Comparison of ENCODE assay signal across 23 cellular contexts in genomic region chr6:32608374-32608773, GRCh38. TPM values are rescaled to one million over a fixed set of nuclear protein-coding genes. Genes with fewer than 3 reads are reported as not detected.
DNase-seq lines count a peak whose midpoint lies in the region; ATAC-seq and TF ChIP-seq lines count a peak whose summit lies in the region.
"Had no signal": no experiment of that assay in that cellular context is flagged by ENCODE, and none has a peak within 500 bp of the region (broad histone marks: within the 10 kb centered on the region; RNA-seq: fewer than 3 reads in every experiment).

No MANE protein-coding gene starts in this region.

- DNase-seq in CD4-positive, alpha-beta T cell = no peak
- DNase-seq in neural progenitor cell (ENCODE audit: low spot score) = peak; percentile 26
- no peak for DNase-seq in cortex of kidney (lab: John Stamatoyannopoulos, UW)
- DNase-seq in NCI-H146 treated with DMSO at 0.1 percent for 48 hours (lab: John Stamatoyannopoulos, UW; ENCODE audit: unreplicated experiment) = no peak
- DNase-seq: activated CD4-positive, CD25-positive, alpha-beta regulatory T cell; COR-L47; dorsolateral prefrontal cortex; foreskin keratinocyte; mesenchymal stem cell; NCI-H1930; Peyer's patch; psoas muscle; small intestine; stimulated activated CD4-positive, alpha-beta T cell treated with anti-CD3 and anti-CD28 coated beads, Interleukin-4, amount 100 ng/mL, for 4 hours had no signal

- H3K4me1 ChIP-seq in neural progenitor cell = peaks cover 4% of the 10 kb centered on the region
- H3K4me1 ChIP-seq: Peyer's patch, psoas muscle had no signal

- peak; percentile 13 for TF ChIP-seq CTCF in CD4-positive, alpha-beta T cell (IDR thresholded peaks at IDR 0.05)
- TF ChIP-seq CTCF in GM12874 (IDR thresholded peaks at IDR 0.05; ENCODE audit: insufficient read depth, low read depth, low read length) = peak; percentile 30; the same call in 1 of the 2 replicates
- peak; percentile 53 for TF ChIP-seq CTCF in neural progenitor cell (IDR thresholded peaks at IDR 0.05)

- H3K4me2 ChIP-seq in neural progenitor cell = no peak overlapping the region

- no peaks in the 10 kb centered on the region for H3K79me2 ChIP-seq in neural progenitor cell (ENCODE audit: low read depth)

- H2AFZ ChIP-seq in neural progenitor cell (replicated peaks) = no peak overlapping the region

- H3K27ac ChIP-seq in CD4-positive, alpha-beta T cell (ENCODE audit: low read depth, low read length) = no peak overlapping the region
- H3K27ac ChIP-seq in neural progenitor cell = no peak overlapping the region
- H3K27ac ChIP-seq: epithelial cell of prostate, foreskin keratinocyte, psoas muscle had no signal

- H3K9ac ChIP-seq in neural progenitor cell = no peak overlapping the region

- no peaks in the 10 kb centered on the region for H3K9me3 ChIP-seq in CD4-positive, alpha-beta T cell (ENCODE audit: control insufficient read depth, low read length)
- H3K9me3 ChIP-seq in neural progenitor cell (ENCODE audit: low read depth) = no peaks in the 10 kb centered on the region
- H3K9me3 ChIP-seq: Peyer's patch, psoas muscle had no signal

- ATAC-seq in CD4-positive, alpha-beta T cell (ENCODE audit: poor library complexity) = no peak
- ATAC-seq in activated T-helper 17 cell treated with anti-CD3 and anti-CD28 coated beads, Interleukin-2, amount 50 U/mL, for 72 hours (replicated peaks) = no peak
- ATAC-seq: foreskin keratinocyte, K562, psoas muscle had no signal

- no peaks in the 10 kb centered on the region for H3K9me3 Mint-ChIP-seq in CD4-positive, alpha-beta T cell
- no peaks in the 10 kb centered on the region for H3K9me3 Mint-ChIP-seq in activated naive CD8-positive, alpha-beta T cell (ENCODE audit: low read depth)
- H3K9me3 Mint-ChIP-seq in neural progenitor cell = no peaks in the 10 kb centered on the region
- H3K9me3 Mint-ChIP-seq in activated T-helper 17 cell treated with anti-CD3 and anti-CD28 coated beads, Interleukin-2, amount 50 U/mL, for 72 hours = no peaks in the 10 kb centered on the region
- H3K9me3 Mint-ChIP-seq: nephron had no signal

- H3F3A ChIP-seq in neural progenitor cell (ENCODE audit: low read depth) = no peaks in the 10 kb centered on the region

- H3K27me3 Mint-ChIP-seq in CD4-positive, alpha-beta T cell = no peaks in the 10 kb centered on the region
- H3K27me3 Mint-ChIP-seq in activated naive CD8-positive, alpha-beta T cell = peaks cover 7% of the 10 kb centered on the region
- no peaks in the 10 kb centered on the region for H3K27me3 Mint-ChIP-seq in neural progenitor cell (ENCODE audit: insufficient read depth, low read depth)
- H3K27me3 Mint-ChIP-seq in activated T-helper 17 cell treated with anti-CD3 and anti-CD28 coated beads, Interleukin-2, amount 50 U/mL, for 72 hours = no peaks in the 10 kb centered on the region

- H3K27ac Mint-ChIP-seq in CD4-positive, alpha-beta T cell = no peak overlapping the region
- H3K27ac Mint-ChIP-seq in activated naive CD8-positive, alpha-beta T cell = peak overlapping the region; percentile 1
- no peak overlapping the region for H3K27ac Mint-ChIP-seq in neural progenitor cell
- no peak overlapping the region for H3K27ac Mint-ChIP-seq in activated T-helper 17 cell treated with anti-CD3 and anti-CD28 coated beads, Interleukin-2, amount 50 U/mL, for 72 hours
- H3K27ac Mint-ChIP-seq: activated T-helper 2 cell treated with anti-CD3 and anti-CD28 coated beads, Interferon-gamma antibody, Interleukin-2, Interleukin-4, amounts not matched to agents 10 μg/mL and 5 μg/mL and 100 μg/mL, durations not matched to agents 14 hours and 24 hours and 36 hours; nephron had no signal

- H4K20me1 ChIP-seq in neural progenitor cell (ENCODE audit: low read depth) = no peaks in the 10 kb centered on the region

- H3K4me1 Mint-ChIP-seq in CD4-positive, alpha-beta T cell (ENCODE audit: low read depth) = peaks cover 11% of the 10 kb centered on the region
- H3K4me1 Mint-ChIP-seq in activated naive CD8-positive, alpha-beta T cell (ENCODE audit: low read depth) = peaks cover 16% of the 10 kb centered on the region
- H3K4me1 Mint-ChIP-seq in neural progenitor cell = no peaks in the 10 kb centered on the region
- peaks cover 6% of the 10 kb centered on the region for H3K4me1 Mint-ChIP-seq in activated T-helper 17 cell treated with anti-CD3 and anti-CD28 coated beads, Interleukin-2, amount 50 U/mL, for 72 hours
- H3K4me1 Mint-ChIP-seq: nephron had no signal

- POLR2A ChIA-PET in CD4-positive, alpha-beta T cell (lab: Charles Lee) = no interaction called here

- no peaks in the 10 kb centered on the region for H3K27me3 ChIP-seq in CD4-positive, alpha-beta T cell (ENCODE audit: control insufficient read depth, insufficient read depth, low read length)
- H3K27me3 ChIP-seq in neural progenitor cell = no peaks in the 10 kb centered on the region
- H3K27me3 ChIP-seq: foreskin keratinocyte, Peyer's patch had no signal

- intact Hi-C loops in CD4-positive, alpha-beta T cell (cut with DNase I, micrococcal nuclease) = no loop called here

- no peaks in the 10 kb centered on the region for H3K36me3 ChIP-seq in neural progenitor cell
- H3K36me3 ChIP-seq: Peyer's patch had no signal

- CTCF ChIA-PET in CD4-positive, alpha-beta T cell (lab: Charles Lee) = no interaction called here

- H3K4me3 Mint-ChIP-seq in CD4-positive, alpha-beta T cell = no peak overlapping the region
- no peak overlapping the region for H3K4me3 Mint-ChIP-seq in activated naive CD8-positive, alpha-beta T cell
- H3K4me3 Mint-ChIP-seq in neural progenitor cell = no peak overlapping the region
- no peak overlapping the region for H3K4me3 Mint-ChIP-seq in activated T-helper 17 cell treated with anti-CD3 and anti-CD28 coated beads, Interleukin-2, amount 50 U/mL, for 72 hours
- H3K4me3 Mint-ChIP-seq: nephron had no signal

- no peak overlapping the region for H3K4me3 ChIP-seq in neural progenitor cell
- H3K4me3 ChIP-seq: dorsolateral prefrontal cortex, K562, Peyer's patch, psoas muscle had no signal

- no peaks in the 10 kb centered on the region for H3K36me3 Mint-ChIP-seq in CD4-positive, alpha-beta T cell (ENCODE audit: low read depth)
- no peaks in the 10 kb centered on the region for H3K36me3 Mint-ChIP-seq in activated naive CD8-positive, alpha-beta T cell
- H3K36me3 Mint-ChIP-seq in neural progenitor cell = no peaks in the 10 kb centered on the region
- H3K36me3 Mint-ChIP-seq in activated T-helper 17 cell treated with anti-CD3 and anti-CD28 coated beads, Interleukin-2, amount 50 U/mL, for 72 hours (ENCODE audit: low read depth) = no peaks in the 10 kb centered on the region

RNA-seq across cellular contexts. Expression of gene HLA-DRB1, which starts 18.7 kb away (rescaled TPM):
- total RNA-seq in CD4-positive, alpha-beta T cell = 10 to 100 TPM; 31.3 to 33.6 TPM
- total RNA-seq in neural progenitor cell (ENCODE audit: low replicate concordance) = 4.7 and 15.1 TPM in 2 replicates
- total RNA-seq in activated T-helper 17 cell treated with anti-CD3 and anti-CD28 coated beads, Interleukin-2, amount 50 U/mL, for 72 hours = 100 to 1,000 TPM in 1 of 2 donors, 10 to 100 TPM in 1; 11.4 to 109 TPM
- total RNA-seq: bronchial epithelial cell, foreskin keratinocyte had no signal

RNA-seq across cellular contexts. Expression of gene HLA-DQA1, which starts 28.8 kb away (rescaled TPM):
- 1 to 10 TPM; 5.9 to 6.9 TPM for total RNA-seq in CD4-positive, alpha-beta T cell
- total RNA-seq in neural progenitor cell (ENCODE audit: low replicate concordance) = not detected in 2 replicates
- total RNA-seq in activated T-helper 17 cell treated with anti-CD3 and anti-CD28 coated beads, Interleukin-2, amount 50 U/mL, for 72 hours = 10 to 100 TPM in 1 of 2 donors, 1 to 10 TPM in 1; 1.1 to 11.6 TPM
- total RNA-seq: bronchial epithelial cell, foreskin keratinocyte had no signal

RNA-seq across cellular contexts. Expression of gene HLA-DQB1, which starts 58.1 kb away (rescaled TPM):
- 10 to 100 TPM; 21.5 to 21.7 TPM for total RNA-seq in CD4-positive, alpha-beta T cell
- 4.7 and 6.6 TPM in 2 replicates for total RNA-seq in neural progenitor cell (ENCODE audit: low replicate concordance)
- total RNA-seq in activated T-helper 17 cell treated with anti-CD3 and anti-CD28 coated beads, Interleukin-2, amount 50 U/mL, for 72 hours = 10 to 100 TPM in 1 of 2 donors, 1 to 10 TPM in 1; 3.4 to 25.5 TPM
- total RNA-seq: bronchial epithelial cell, temporal lobe had no signal
